Comparison of ENCODE assay signal across 8 cellular contexts in the genomic region with DNA sequence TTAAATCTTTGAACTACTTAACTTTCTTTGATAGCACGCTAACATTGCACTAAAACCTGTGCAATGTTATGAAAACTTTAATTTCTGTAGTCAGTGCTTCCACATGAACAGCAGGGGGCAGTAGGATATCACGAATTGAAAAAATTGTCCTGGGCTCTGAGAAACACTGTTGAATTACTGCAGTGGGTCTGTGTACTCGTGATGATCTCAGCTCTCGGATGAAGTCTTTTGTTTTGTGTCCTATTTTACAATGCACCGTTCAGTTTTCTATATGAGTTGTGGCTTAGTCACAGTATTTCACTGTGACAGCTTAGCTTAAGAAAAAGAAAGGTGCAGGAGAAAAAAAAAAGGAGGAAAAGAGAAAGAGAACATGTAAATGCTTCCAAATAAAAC.
DNase-seq lines count a peak whose midpoint lies in the region; ATAC-seq and TF ChIP-seq lines count a peak whose summit lies in the region.

No MANE protein-coding gene starts in this region.

- H3K36me3 ChIP-seq in OCI-LY7 (ENCODE audit: insufficient read depth, low read length) (no peaks in the 10 kb centered on the region), gastroesophageal sphincter (no peaks in the 10 kb centered on the region), neutrophil (no peaks in the 10 kb centered on the region)

- BruUV-seq in OCI-LY7 (replicated peaks; lab: Mats Ljungman, UMichigan) = no TSS peak

- peak overlapping the region; percentile 63 for H3K4me2 ChIP-seq in OCI-LY7 (ENCODE audit: low read length)

- no peak for TF ChIP-seq EP300 in gastroesophageal sphincter (IDR thresholded peaks at IDR 0.05)

- H3K9me2 ChIP-seq in OCI-LY7 (ENCODE audit: insufficient read depth, low read length) = no peaks in the 10 kb centered on the region

- H3K27me3 ChIP-seq in gastroesophageal sphincter (no peaks in the 10 kb centered on the region), neutrophil (peaks cover 30% of the 10 kb centered on the region)

- peak overlapping the region; percentile 57 for H3K4me3 Mint-ChIP-seq in activated naive CD8-positive, alpha-beta T cell

- no peaks in the 10 kb centered on the region for H4K20me1 ChIP-seq in OCI-LY7 (ENCODE audit: insufficient read depth, low read length)

- 0% methylated on average over 4 to 5 of the region's 5 CpGs for WGBS in gastroesophageal sphincter (ENCODE audit: low coverage in 1 of 2), 2 donors

- DNase-seq in EH (ENCODE audit: low read depth) (peak; percentile 85), OCI-LY7 (ENCODE audit: low spot score) (peak; percentile 82)
- peak; percentile 74 for DNase-seq in Jurkat, Clone E6-1 (ENCODE audit: low read depth, low spot score)

- no peak for TF ChIP-seq POLR2A in gastroesophageal sphincter (IDR thresholded peaks at IDR 0.05)

- intact Hi-C loops in OCI-LY7 (cut with micrococcal nuclease; ENCODE audit: unreplicated experiment) = loop anchor here (1.0 to 10.0 kb wide), 7 partner anchors 36 to 1241 kb away; a partner anchor contains a TSS

- POLR2A ChIA-PET in OCI-LY7 (lab: Charles Lee) = interaction anchor here (0.6 to 1.8 kb wide), 5 partner anchors 36 to 492 kb away, joined by 3 to 7 read pairs (median 4); no protein-coding TSS in a partner anchor

- ATAC-seq in GM21528 (IDR thresholded peaks at IDR 0.05; ENCODE audit: low FRiP score, unreplicated experiment) = peak; percentile 74
- ATAC-seq in gastroesophageal sphincter = peak; percentile 77
- ATAC-seq in HG02970 (IDR thresholded peaks at IDR 0.05; ENCODE audit: low FRiP score, unreplicated experiment) = no peak

- H3K27me3 Mint-ChIP-seq in activated naive CD8-positive, alpha-beta T cell = peaks cover 8% of the 10 kb centered on the region

- H3K27ac ChIP-seq in OCI-LY7 (ENCODE audit: low read depth, low read length, poor library complexity, severe bottlenecking) = no peak overlapping the region
- H3K27ac ChIP-seq in gastroesophageal sphincter = peak overlapping the region; percentile 52 to 79 (median 64)
- no peak overlapping the region for H3K27ac ChIP-seq in neutrophil

- no peaks in the 10 kb centered on the region for H3K9me3 Mint-ChIP-seq in activated naive CD8-positive, alpha-beta T cell (ENCODE audit: low read depth)

- peaks cover 22% of the 10 kb centered on the region for H3K4me1 ChIP-seq in OCI-LY7 (ENCODE audit: insufficient read depth, low read length, poor library complexity, severe bottlenecking)
- H3K4me1 ChIP-seq in gastroesophageal sphincter = peaks cover 0 to 26% (median 3%) of the 10 kb centered on the region in 3 donors
- H3K4me1 ChIP-seq in neutrophil (ENCODE audit: control insufficient read depth in 1 of 2, insufficient read depth in 1 of 2, low read depth in 1 of 2, low read length in 1 of 2) = peaks cover 7 to 17% of the 10 kb centered on the region in 2 experiments

- CTCF ChIA-PET in OCI-LY7 (lab: Charles Lee; ENCODE audit: unreplicated experiment) = interaction anchor here (0.8 to 1.7 kb wide), 3 partner anchors 38 to 610 kb away, joined by 3 to 8 read pairs (median 3); no protein-coding TSS in a partner anchor

- H3K4me3 ChIP-seq in Jurkat, Clone E6-1 (ENCODE audit: low read length) = no peak overlapping the region
- H3K4me3 ChIP-seq in OCI-LY7 (ENCODE audit: low read depth, low read length, poor library complexity, severe bottlenecking) = peak overlapping the region; percentile 37
- H3K4me3 ChIP-seq in gastroesophageal sphincter = peak overlapping the region; percentile 51 to 95
- no peak overlapping the region for H3K4me3 ChIP-seq in neutrophil (ENCODE audit: low read depth in 1 of 2, low read length in 1 of 2)

- H3K27ac Mint-ChIP-seq in activated naive CD8-positive, alpha-beta T cell = no peak overlapping the region

- H3K4me1 Mint-ChIP-seq in activated naive CD8-positive, alpha-beta T cell (ENCODE audit: low read depth) = peaks cover 9% of the 10 kb centered on the region

- no peaks in the 10 kb centered on the region for H3K9me3 ChIP-seq in OCI-LY7 (ENCODE audit: low read length)
- no peaks in the 10 kb centered on the region for H3K9me3 ChIP-seq in gastroesophageal sphincter
- no peaks in the 10 kb centered on the region for H3K9me3 ChIP-seq in neutrophil

- no peaks in the 10 kb centered on the region for H3K79me2 ChIP-seq in OCI-LY7 (ENCODE audit: insufficient read depth, low read depth, low read length)

- TF ChIP-seq CTCF in OCI-LY7 (conservative IDR thresholded peaks at IDR 0.05; ENCODE audit: low read length) (peak; percentile 98), gastroesophageal sphincter (IDR thresholded peaks at IDR 0.05) (peak; percentile 87 to 96 (median 90)), neutrophil (IDR thresholded peaks at IDR 0.05) (peak; percentile 58)

- no peaks in the 10 kb centered on the region for H3K36me3 Mint-ChIP-seq in activated naive CD8-positive, alpha-beta T cell

- peak overlapping the region; percentile 84 for H2AFZ ChIP-seq in OCI-LY7 (ENCODE audit: low read length)

Comparison
In these comparisons a context has a peak if more than half of its experiments do, and no peak if none do; other contexts are left out.
1. H3K4me3 ChIP-seq: peak in OCI-LY7 (single experiment) and gastroesophageal sphincter (2 of 2); none in Jurkat, Clone E6-1 (single experiment) and neutrophil (0 of 2).
2. H3K27ac ChIP-seq: peak in gastroesophageal sphincter (4 of 4); none in OCI-LY7 (single experiment) and neutrophil (single experiment).
3. Peak in every context shown above with its lines, with median percentiles within 50 percentile points of each other: DNase-seq and CTCF ChIP-seq.